Comparison of ENCODE assay signal across 8 cellular contexts in the genomic region with DNA sequence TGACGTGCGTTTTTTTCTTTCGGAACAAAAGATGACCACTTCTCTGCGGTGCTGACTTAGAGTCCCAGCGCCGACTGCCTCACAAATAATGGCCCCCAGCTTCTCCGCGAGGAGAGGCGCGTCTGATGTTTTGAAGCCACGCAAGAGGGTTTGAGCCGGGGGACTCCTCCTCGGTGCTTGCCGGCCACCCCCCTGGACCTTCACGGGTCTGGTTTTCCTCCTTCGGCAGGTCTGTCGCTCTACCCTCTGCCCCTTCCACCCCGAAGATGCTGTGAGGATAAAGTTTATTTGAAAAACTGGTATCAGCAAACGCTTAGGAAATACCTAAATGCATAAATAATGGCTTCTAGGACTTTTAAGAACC. TPM values are rescaled to one million over a fixed set of nuclear protein-coding genes. Genes with fewer than 3 reads are reported as not detected.
A peak's percentile ranks its signal among the peaks of the same experiment; 100 is the strongest.
DNase-seq lines count a peak whose midpoint lies in the region; ATAC-seq and TF ChIP-seq lines count a peak whose summit lies in the region.

No MANE protein-coding gene starts in this region.

- peak overlapping the region; percentile 86 for H3K9ac ChIP-seq in Karpas-422 (ENCODE audit: low read length)
- H3K9ac ChIP-seq in muscle layer of colon (ENCODE audit: low read length) = peak overlapping the region; percentile 65

- H3K9me2 ChIP-seq in DOHH2 (replicated peaks; ENCODE audit: control insufficient read depth, low read length) = no peaks in the 10 kb centered on the region
- no peaks in the 10 kb centered on the region for H3K9me2 ChIP-seq in Karpas-422 (replicated peaks; ENCODE audit: insufficient read depth, low read length)

- H3K4me1 ChIP-seq in DOHH2 (ENCODE audit: control insufficient read depth, low read length) (peaks cover 35% of the 10 kb centered on the region), Karpas-422 (ENCODE audit: low read length) (peaks cover 43% of the 10 kb centered on the region), muscle layer of colon (ENCODE audit: insufficient read depth, low read length) (peaks cover 25% of the 10 kb centered on the region)

- H3K27ac ChIP-seq in DOHH2 (ENCODE audit: low read depth, low read length) (peak overlapping the region; percentile 31; the same call in 1 of the 2 replicates), Karpas-422 (ENCODE audit: low read length) (peak overlapping the region; percentile 53), cingulate gyrus (ENCODE audit: low read depth, low read length) (peak overlapping the region; percentile 39), muscle layer of colon (ENCODE audit: low read depth, low read length) (peak overlapping the region; percentile 84)

- TF ChIP-seq CTCF in DOHH2 (IDR thresholded peaks at IDR 0.05; ENCODE audit: low read depth, low read length, poor library complexity, severe bottlenecking) = no peak

- H3K36me3 ChIP-seq in DOHH2 (ENCODE audit: control insufficient read depth, low read length) (peaks cover 31% of the 10 kb centered on the region), Karpas-422 (ENCODE audit: insufficient read depth, low read length) (peaks cover 20% of the 10 kb centered on the region; the same call in 1 of the 2 replicates), muscle layer of colon (ENCODE audit: insufficient read depth, low read length) (peaks cover 24% of the 10 kb centered on the region)

- peak; percentile 69 for DNase-seq in Karpas-422
- no peak for DNase-seq in GF-D8 (lab: John Stamatoyannopoulos, UW)
- no peak for DNase-seq in activated gamma-delta T cell treated with Interleukin-2 at 50 U/mL for 16 hours
- DNase-seq in iPS-NIHi7 (ENCODE audit: extremely low spot score) = no peak

- H3K4me3 ChIP-seq in DOHH2 (ENCODE audit: low read length) (peak overlapping the region; percentile 88), Karpas-422 (ENCODE audit: low read length) (peak overlapping the region; percentile 99), muscle layer of colon (ENCODE audit: low read depth in 1 of 2, low read length in 2 of 2) (peak overlapping the region; percentile 88 to 98)

- 0 out of 2 replicates have a peak overlapping the region, but pooled peaks have one; percentile 28 for H2AFZ ChIP-seq in Karpas-422 (ENCODE audit: low read length)

- peaks cover 43% of the 10 kb centered on the region for H3K79me2 ChIP-seq in DOHH2 (ENCODE audit: control insufficient read depth, low read length)
- H3K79me2 ChIP-seq in Karpas-422 (ENCODE audit: low read length) = peaks cover 68% of the 10 kb centered on the region

- H3K27me3 ChIP-seq in DOHH2 (ENCODE audit: control insufficient read depth, low read length) (no peaks in the 10 kb centered on the region), Karpas-422 (ENCODE audit: low read length) (no peaks in the 10 kb centered on the region), muscle layer of colon (ENCODE audit: control insufficient read depth in 1 of 2, insufficient read depth in 2 of 2, low read length in 2 of 2) (no peaks in the 10 kb centered on the region)

- H3K4me2 ChIP-seq in DOHH2 (ENCODE audit: low read length) = peak overlapping the region; percentile 91
- H3K4me2 ChIP-seq in Karpas-422 (ENCODE audit: low read depth, low read length, poor library complexity, severe bottlenecking) = peak overlapping the region; percentile 77

- peaks cover 3% of the 10 kb centered on the region; the same call in 1 of the 2 replicates for H3F3A ChIP-seq in DOHH2 (ENCODE audit: control insufficient read depth, insufficient read depth)

- H3K9me3 ChIP-seq in DOHH2 (ENCODE audit: control insufficient read depth, insufficient read depth, low read length) = no peaks in the 10 kb centered on the region
- H3K9me3 ChIP-seq in Karpas-422 (ENCODE audit: low read length) = no peaks in the 10 kb centered on the region
- no peaks in the 10 kb centered on the region for H3K9me3 ChIP-seq in muscle layer of colon (ENCODE audit: low read length)

- H4K20me1 ChIP-seq in DOHH2 (ENCODE audit: control insufficient read depth, insufficient read depth, low read depth, low read length) = no peaks in the 10 kb centered on the region
- H4K20me1 ChIP-seq in Karpas-422 (ENCODE audit: insufficient read depth, low read depth, low read length) = peaks cover 8% of the 10 kb centered on the region; the same call in 1 of the 2 replicates

- no peak for ATAC-seq in HG02840 (IDR thresholded peaks at IDR 0.05; ENCODE audit: low FRiP score, unreplicated experiment)

RNA-seq across cellular contexts. Expression of gene USP20, which starts 0.6 kb away (rescaled TPM):
- 11.7 and 40.3 TPM in 2 replicates for total RNA-seq in Karpas-422 (2014; rRNA removed; shearing (Covaris generic); ENCODE audit: low replicate concordance)

RNA-seq across cellular contexts. Expression of gene C9orf78, which starts 0.8 kb away (rescaled TPM):
- 59.7 and 66.9 TPM in 2 replicates for total RNA-seq in Karpas-422 (2014; rRNA removed; shearing (Covaris generic); ENCODE audit: low replicate concordance)

RNA-seq across cellular contexts. Expression of gene TOR1A, which starts 11.9 kb away (rescaled TPM):
- 41.7 and 53.1 TPM in 2 replicates for total RNA-seq in Karpas-422 (2014; rRNA removed; shearing (Covaris generic); ENCODE audit: low replicate concordance)

RNA-seq across cellular contexts. Expression of gene TOR1B, which starts 32.9 kb away (rescaled TPM):
- total RNA-seq in Karpas-422 (2014; rRNA removed; shearing (Covaris generic); ENCODE audit: low replicate concordance) = 10.5 and 14.2 TPM in 2 replicates

Comparison
In these comparisons a context has a peak if more than half of its experiments do, and no peak if none do; other contexts are left out.
1. H3K27ac ChIP-seq: peak in every context shown above with its lines; median percentile 84 in muscle layer of colon; 53 in Karpas-422; 39 in cingulate gyrus; 31 in DOHH2.